21 cellular contexts compared by ENCODE assay signal in the genomic region with DNA sequence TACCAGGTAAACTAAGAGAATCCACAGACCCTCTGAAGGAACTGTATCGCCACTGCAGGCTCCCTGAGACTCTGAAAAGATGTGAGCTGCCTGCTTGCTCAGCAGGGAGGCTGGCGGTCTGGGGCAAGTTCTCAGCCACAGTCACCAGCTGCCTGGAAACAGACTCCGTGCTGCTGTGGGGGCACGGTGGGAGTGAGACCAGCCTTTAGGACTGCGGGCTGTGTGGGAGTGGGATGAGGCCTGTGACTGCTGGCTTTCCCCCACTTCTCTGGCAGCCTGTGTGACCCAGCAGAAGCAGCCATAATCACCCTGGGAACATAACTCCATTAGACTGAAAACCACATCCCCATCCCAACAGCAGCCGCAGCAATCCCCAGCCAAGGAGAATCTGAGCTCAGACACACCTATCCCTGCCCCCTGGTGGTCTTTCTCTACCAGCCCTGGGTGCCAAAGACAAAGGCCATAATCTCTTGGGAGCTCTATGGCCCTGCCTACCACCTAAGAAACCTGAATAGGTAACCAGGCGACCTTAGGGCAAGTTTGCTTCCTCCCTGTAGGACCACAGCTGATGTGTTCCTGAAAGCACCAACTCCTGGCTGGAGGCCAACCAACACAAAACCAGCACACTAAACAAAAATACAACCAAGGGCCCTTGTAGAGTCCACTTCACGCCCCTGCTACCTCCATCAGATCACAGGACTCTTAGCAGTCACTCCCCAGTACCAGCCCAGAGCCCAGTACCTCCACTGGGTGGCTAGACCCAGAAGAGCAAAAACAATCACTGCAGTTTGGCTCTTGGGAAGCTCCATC.
DNase-seq lines count a peak whose midpoint lies in the region; ATAC-seq and TF ChIP-seq lines count a peak whose summit lies in the region.
"Had no signal": no experiment of that assay in that cellular context is flagged by ENCODE, and none has a peak within 500 bp of the region (broad histone marks: within the 10 kb centered on the region; RNA-seq: fewer than 3 reads in every experiment).

No MANE protein-coding gene starts in this region.

- H3K9me3 ChIP-seq in HUES6 (ENCODE audit: control insufficient read depth, insufficient read depth, low read depth, low read length) (no peaks in the 10 kb centered on the region), HAP-1 (no peaks in the 10 kb centered on the region)

- peaks cover 15% of the 10 kb centered on the region for H3K4me1 Mint-ChIP-seq in nephron

- TF ChIP-seq CTCF in choroid plexus epithelial cell (conservative IDR thresholded peaks at IDR 0.05; ENCODE audit: low read depth, low read length) (peak; percentile 27), nephron (IDR thresholded peaks at IDR 0.05; ENCODE audit: unreplicated experiment in 3 of 3) (no peak)

- peak overlapping the region; percentile 83; the same call in 1 of the 2 replicates for H3K27ac ChIP-seq in HUES6 (ENCODE audit: low read depth, low read length)
- H3K27ac ChIP-seq: tibial artery, VCaP had no signal

- H3K27me3 ChIP-seq in HUES6 (ENCODE audit: control insufficient read depth, insufficient read depth, low read length), result no peaks in the 10 kb centered on the region
- H3K27me3 ChIP-seq in HAP-1 (ENCODE audit: low read depth), result no peaks in the 10 kb centered on the region
- H3K27me3 ChIP-seq: tibial artery had no signal

- in situ Hi-C loops in HAP-1 (cut with MboI; ENCODE audit: low sequenced_read_pairs), result no loop called here

- DNase-seq in DMS 273 treated with DMSO at 0.1 percent for 48 hours (lab: John Stamatoyannopoulos, UW), result peak; percentile 53
- peak; percentile 27 for DNase-seq in choroid plexus epithelial cell (ENCODE audit: low read depth)
- DNase-seq in UCSD-AML1 (lab: John Stamatoyannopoulos, UW; ENCODE audit: unreplicated experiment), result no peak
- no peak for DNase-seq in HAP-1 (ENCODE audit: low spot score in 2 of 2)
- DNase-seq in activated CD4-positive, CD25-positive, alpha-beta regulatory T cell treated with anti-CD3 and anti-CD28 coated beads, Interleukin-2, amount 50 U/mL, for 72 hours, result no peak
- DNase-seq: activated effector memory CD4-positive, alpha-beta T cell treated with Interleukin-2 at 50 U/mL for 16 hours; anterior cingulate cortex; hippocampal formation; IMR-90; naive thymus-derived CD8-positive, alpha-beta T cell; NCI-H1092 treated with DMSO at 0.1 percent for 48 hours; NCI-H446 treated with DMSO at 0.1 percent for 48 hours; stimulated activated CD4-positive, alpha-beta T cell treated with anti-CD3 and anti-CD28 coated beads, Interleukin-4, amount 100 ng/mL, for 1 hour; tibial artery had no signal

- H3K27me3 Mint-ChIP-seq in nephron (ENCODE audit: low read depth), result no peaks in the 10 kb centered on the region
- H3K27me3 Mint-ChIP-seq: dendritic cell treated with granulocyte-macrophage colony-stimulating factor and Interleukin-4, amounts not matched to agents 40 ng/mL and 50 ng/mL, for 4 days; naive thymus-derived CD8-positive, alpha-beta T cell had no signal

- H3K36me3 Mint-ChIP-seq in nephron (ENCODE audit: low read depth), result peaks cover 10% of the 10 kb centered on the region

- no peaks in the 10 kb centered on the region for H3K36me3 ChIP-seq in HUES6 (ENCODE audit: control insufficient read depth, insufficient read depth, low read length)
- no peaks in the 10 kb centered on the region for H3K36me3 ChIP-seq in HAP-1 (replicated peaks)

- H3K4me3 Mint-ChIP-seq in nephron, result peak overlapping the region in 1 of 3 experiments; percentile 15
- H3K4me3 Mint-ChIP-seq: dendritic cell treated with granulocyte-macrophage colony-stimulating factor and Interleukin-4, amounts not matched to agents 40 ng/mL and 50 ng/mL, for 4 days; naive thymus-derived CD8-positive, alpha-beta T cell had no signal

- no peak overlapping the region for H3K4me3 ChIP-seq in HUES6 (ENCODE audit: low read depth, low read length)
- H3K4me3 ChIP-seq in choroid plexus epithelial cell (ENCODE audit: low read depth, low read length), result no peak overlapping the region
- H3K4me3 ChIP-seq in HAP-1, result no peak overlapping the region
- H3K4me3 ChIP-seq: tibial artery had no signal

- H3K9me3 Mint-ChIP-seq in nephron, result peaks cover 42% of the 10 kb centered on the region

- ATAC-seq in HG02588 (IDR thresholded peaks at IDR 0.05; ENCODE audit: unreplicated experiment), result no peak
- ATAC-seq: naive thymus-derived CD8-positive, alpha-beta T cell; Panc1; sciatic nerve had no signal

- peak overlapping the region; percentile 59 for H3K9ac ChIP-seq in HUES6 (ENCODE audit: low read length)

- peaks cover 22% of the 10 kb centered on the region for H3K4me1 ChIP-seq in HUES6 (ENCODE audit: control insufficient read depth, insufficient read depth, low read length)
- H3K4me1 ChIP-seq in HAP-1, result no peaks in the 10 kb centered on the region; the same call in 1 of the 2 replicates
- H3K4me1 ChIP-seq: tibial artery had no signal

- H3K27ac Mint-ChIP-seq in nephron, result peak overlapping the region in 2 of 3 experiments; percentile 33 to 68
- H3K27ac Mint-ChIP-seq: dendritic cell treated with granulocyte-macrophage colony-stimulating factor and Interleukin-4, amounts not matched to agents 40 ng/mL and 50 ng/mL, for 4 days; naive thymus-derived CD8-positive, alpha-beta T cell had no signal

Comparison
In these comparisons a context has a peak if more than half of its experiments do, and no peak if none do; other contexts are left out.
1. DNase-seq: peak in DMS 273 treated with DMSO at 0.1 percent for 48 hours (single experiment) and choroid plexus epithelial cell (single experiment); none in UCSD-AML1 (single experiment), HAP-1 (0 of 2) and activated CD4-positive, CD25-positive, alpha-beta regulatory T cell treated with anti-CD3 and anti-CD28 coated beads, Interleukin-2, amount 50 U/mL, for 72 hours (single experiment).